25 cellular contexts compared by ENCODE assay signal in genomic region chr2:5367321-5367720, GRCh38.
"Had no signal": no experiment of that assay in that cellular context is flagged by ENCODE, and none has a peak within 500 bp of the region (broad histone marks: within the 10 kb centered on the region; RNA-seq: fewer than 3 reads in every experiment).

No MANE protein-coding gene starts in this region.

- H3K27ac Mint-ChIP-seq: immature natural killer cell; naive thymus-derived CD4-positive, alpha-beta T cell; natural killer cell treated with Interleukin-12 subunit alpha and Interleukin-12 subunit beta and Interleukin-15 and Interleukin-18, amount 100 ng/mL, for 72 hours; progenitor cell of endocrine pancreas; stimulated activated memory B cell treated with anti-CD40 and anti-IgM and Interleukin-4, amounts not matched to agents 10 μg/mL and 1 μg/mL and 100 μg/mL, for 72 hours; stimulated activated naive CD8-positive, alpha-beta T cell treated with anti-CD3 and anti-CD28 coated beads, Interleukin-15, amount 100 ng/mL, for 72 hours; type B pancreatic cell had no signal

- H3K9me3 Mint-ChIP-seq: stimulated activated memory B cell treated with anti-CD40 and anti-IgM and Interleukin-4, amounts not matched to agents 10 μg/mL and 1 μg/mL and 100 μg/mL, for 72 hours; stimulated activated naive CD8-positive, alpha-beta T cell treated with anti-CD3 and anti-CD28 coated beads, Interleukin-15, amount 100 ng/mL, for 72 hours had no signal

- H3K27me3 Mint-ChIP-seq: natural killer cell treated with Interleukin-12 subunit alpha and Interleukin-12 subunit beta and Interleukin-15 and Interleukin-18, amount 100 ng/mL, for 72 hours; stimulated activated memory B cell treated with anti-CD40 and anti-IgM and Interleukin-4, amounts not matched to agents 10 μg/mL and 1 μg/mL and 100 μg/mL, for 72 hours; stimulated activated naive CD8-positive, alpha-beta T cell treated with anti-CD3 and anti-CD28 coated beads, Interleukin-15, amount 100 ng/mL, for 72 hours; type B pancreatic cell had no signal

- H3K4me3 Mint-ChIP-seq: immature natural killer cell; naive thymus-derived CD4-positive, alpha-beta T cell; natural killer cell treated with Interleukin-12 subunit alpha and Interleukin-12 subunit beta and Interleukin-15 and Interleukin-18, amount 100 ng/mL, for 72 hours; stimulated activated memory B cell treated with anti-CD40 and anti-IgM and Interleukin-4, amounts not matched to agents 10 μg/mL and 1 μg/mL and 100 μg/mL, for 72 hours; stimulated activated naive CD8-positive, alpha-beta T cell treated with anti-CD3 and anti-CD28 coated beads, Interleukin-15, amount 100 ng/mL, for 72 hours; type B pancreatic cell had no signal

- H3K4me1 Mint-ChIP-seq: immature natural killer cell; naive thymus-derived CD4-positive, alpha-beta T cell; stimulated activated memory B cell treated with anti-CD40 and anti-IgM and Interleukin-4, amounts not matched to agents 10 μg/mL and 1 μg/mL and 100 μg/mL, for 72 hours; stimulated activated naive CD8-positive, alpha-beta T cell treated with anti-CD3 and anti-CD28 coated beads, Interleukin-15, amount 100 ng/mL, for 72 hours had no signal

- ATAC-seq: left colon; left lung; lower lobe of right lung; mucosa of descending colon; naive thymus-derived CD4-positive, alpha-beta T cell; natural killer cell treated with Interleukin-12 subunit alpha and Interleukin-12 subunit beta and Interleukin-15 and Interleukin-18, amount 100 ng/mL, for 72 hours; right lobe of liver; stimulated activated memory B cell treated with anti-CD40 and anti-IgM and Interleukin-4, amounts not matched to agents 10 μg/mL and 1 μg/mL and 100 μg/mL, for 72 hours; stimulated activated naive CD8-positive, alpha-beta T cell treated with anti-CD3 and anti-CD28 coated beads, Interleukin-15, amount 100 ng/mL, for 72 hours had no signal

- DNase-seq: hippocampal formation; immature natural killer cell; kidney; left colon; left lung; lower lobe of right lung; mammary epithelial cell; mesenchymal stem cell; midbrain; mucosa of descending colon; naive thymus-derived CD4-positive, alpha-beta T cell; ovary; right lobe of liver; stimulated activated CD4-positive, alpha-beta T cell treated with anti-CD3 and anti-CD28 coated beads, Interleukin-1b, Interleukin-23, amount 100 ng/mL, for 48 hours; stimulated activated CD4-positive, alpha-beta T cell treated with anti-CD3 and anti-CD28 coated beads, Interleukin-2, amount 100 ng/mL, for 48 hours; stimulated activated CD4-positive, alpha-beta T cell treated with anti-CD3 and anti-CD28 coated beads, Interleukin-4, amount 100 ng/mL, for 4 hours; stimulated activated CD8-positive, alpha-beta memory T cell treated with anti-CD3 and anti-CD28 coated beads, Interleukin-4, amount 100 ng/mL, for 48 hours; stimulated activated naive CD4-positive, alpha-beta T cell treated with Interleukin-2 at 50 U/mL for 16 hours; stimulated activated naive CD8-positive, alpha-beta T cell treated with anti-CD3 and anti-CD28 coated beads, Interleukin-15, amount 100 ng/mL, for 72 hours; substantia nigra; uterus had no signal

- H3K36me3 Mint-ChIP-seq: immature natural killer cell; naive thymus-derived CD4-positive, alpha-beta T cell; natural killer cell treated with Interleukin-12 subunit alpha and Interleukin-12 subunit beta and Interleukin-15 and Interleukin-18, amount 100 ng/mL, for 72 hours; stimulated activated memory B cell treated with anti-CD40 and anti-IgM and Interleukin-4, amounts not matched to agents 10 μg/mL and 1 μg/mL and 100 μg/mL, for 72 hours; type B pancreatic cell had no signal
